ENCODE assay signal across 8 cellular contexts in genomic region chr1:150149490-150150453, GRCh38. TPM values are rescaled to one million over a fixed set of nuclear protein-coding genes. Genes with fewer than 3 reads are reported as not detected.
DNase-seq lines count a peak whose midpoint lies in the region; ATAC-seq and TF ChIP-seq lines count a peak whose summit lies in the region.

Gene PLEKHO1 (plus strand): TSS chr1:150149916. CDS start chr1:150150258, 342 bp downstream.

- no peaks in the 10 kb centered on the region for H3K9me3 ChIP-seq in BLaER1
- H3K9me3 ChIP-seq in T-helper 17 cell (ENCODE audit: control insufficient read depth, low read length, poor library complexity, severe bottlenecking) = no peaks in the 10 kb centered on the region
- H3K9me3 ChIP-seq in right atrium auricular region = no peaks in the 10 kb centered on the region
- H3K9me3 ChIP-seq in aorta (ENCODE audit: control insufficient read depth, low read length) = no peaks in the 10 kb centered on the region

- WGBS in aorta, 2 donors = 0 to 1% methylated on average over 65 to 138 of the region's 138 CpGs

- H3K4me3 ChIP-seq in BLaER1 = peak within 1 kb of the TSS; percentile 97
- H3K4me3 ChIP-seq in right atrium auricular region = peak within 1 kb of the TSS; percentile 87 to 93
- H3K4me3 ChIP-seq in aorta (ENCODE audit: low read length in 2 of 2) = peak within 1 kb of the TSS; percentile 100

- DNase-seq in LoVo (ENCODE audit: low spot score) (peak; percentile 52), T-helper 17 cell (peak; percentile 58 to 82 (median 78)), amygdala (lab: John Stamatoyannopoulos, UW) (peak in 42 of 56 donors; percentile 19 to 81 (median 63)), right atrium auricular region (ENCODE audit: low spot score) (peak; percentile 92), renal cortical epithelial cell (ENCODE audit: low read depth) (peak; percentile 23), aorta (peak; percentile 95 to 96)

- peak within 1 kb of the TSS; percentile 95 for H3K27ac Mint-ChIP-seq in T-helper 17 cell

- H3K4me1 ChIP-seq in BLaER1 = peaks cover 68% of the 10 kb centered on the region
- peaks cover 0 to 49% of the 10 kb centered on the region in 2 donors for H3K4me1 ChIP-seq in right atrium auricular region
- H3K4me1 ChIP-seq in aorta (ENCODE audit: control insufficient read depth in 1 of 2, insufficient read depth in 2 of 2, low read length in 2 of 2) = no peaks in the 10 kb centered on the region

- peaks cover 11% of the 10 kb centered on the region for H3K36me3 Mint-ChIP-seq in T-helper 17 cell (ENCODE audit: low read depth)

- H3K9ac ChIP-seq in BLaER1 = peak within 1 kb of the TSS; percentile 99

- H3K27me3 Mint-ChIP-seq in T-helper 17 cell = no peaks in the 10 kb centered on the region

- peak within 1 kb of the TSS; percentile 96 for H3K4me3 Mint-ChIP-seq in T-helper 17 cell

- H4K20me1 ChIP-seq in BLaER1 = peaks cover 32% of the 10 kb centered on the region

- H3K4me1 Mint-ChIP-seq in T-helper 17 cell = peaks cover 57% of the 10 kb centered on the region

- H3K27ac ChIP-seq in BLaER1 (peak within 1 kb of the TSS; percentile 99), right atrium auricular region (peak within 1 kb of the TSS; percentile 93 to 94), aorta (ENCODE audit: low read depth in 1 of 2, low read length in 2 of 2) (peak within 1 kb of the TSS; percentile 85 to 100)

- H3K36me3 ChIP-seq in BLaER1 (peaks cover 32% of the 10 kb centered on the region), right atrium auricular region (peaks cover 23% of the 10 kb centered on the region), aorta (ENCODE audit: control insufficient read depth in 1 of 2, insufficient read depth in 2 of 2, low read length in 1 of 2) (peaks cover 0 to 5% of the 10 kb centered on the region in 2 donors)

- intact Hi-C loops in aorta (cut with DNase I) = loop anchor here in 1 of 2 donors (5.0 kb wide), 1 partner anchor 47 kb away; no protein-coding TSS in a partner anchor

- no peak for TF ChIP-seq CTCF in right atrium auricular region (IDR thresholded peaks at IDR 0.05)

- H3K27me3 ChIP-seq in BLaER1 (no peaks in the 10 kb centered on the region), right atrium auricular region (no peaks in the 10 kb centered on the region), aorta (ENCODE audit: control insufficient read depth in 1 of 2, insufficient read depth in 2 of 2, low read length in 1 of 2) (no peaks in the 10 kb centered on the region)

- H3K4me2 ChIP-seq in BLaER1 = peak within 1 kb of the TSS; percentile 91

- ATAC-seq in GM19452 (IDR thresholded peaks at IDR 0.05; ENCODE audit: unreplicated experiment) (peak; percentile 46), T-helper 17 cell (peak; percentile 82), aorta (ENCODE audit: low FRiP score) (peak; percentile 88)

RNA-seq across cellular contexts. Expression of gene PLEKHO1, which starts in this region (rescaled TPM):
- total RNA-seq in T-helper 17 cell (100 to 1,000 TPM in 1 of 2 donors, 10 to 100 TPM in 1; 71.4 to 124 TPM), right atrium auricular region (10 to 100 TPM; 21.2 to 77.4 TPM), renal cortical epithelial cell (10.0 and 26.7 TPM in 2 replicates), aorta (100 to 1,000 TPM in 1 of 2 donors, 10 to 100 TPM in 1; 90.6 to 146 TPM)
- 100 to 1,000 TPM in 1 of 2 donors, 10 to 100 TPM in 1; 56.6 to 146 TPM for polyA plus RNA-seq in aorta

Comparison
In these comparisons a context has a peak if more than half of its experiments do, and no peak if none do; other contexts are left out.
1. Peak in every context shown above with its lines: DNase-seq, ATAC-seq, H3K4me3 ChIP-seq and H3K27ac ChIP-seq.
2. DNase-seq: peak in every context shown above with its lines; median percentile 96 in aorta; 92 in right atrium auricular region; 78 in T-helper 17 cell; 63 in amygdala; 52 in LoVo; 23 in renal cortical epithelial cell.